In the genomic region with DNA sequence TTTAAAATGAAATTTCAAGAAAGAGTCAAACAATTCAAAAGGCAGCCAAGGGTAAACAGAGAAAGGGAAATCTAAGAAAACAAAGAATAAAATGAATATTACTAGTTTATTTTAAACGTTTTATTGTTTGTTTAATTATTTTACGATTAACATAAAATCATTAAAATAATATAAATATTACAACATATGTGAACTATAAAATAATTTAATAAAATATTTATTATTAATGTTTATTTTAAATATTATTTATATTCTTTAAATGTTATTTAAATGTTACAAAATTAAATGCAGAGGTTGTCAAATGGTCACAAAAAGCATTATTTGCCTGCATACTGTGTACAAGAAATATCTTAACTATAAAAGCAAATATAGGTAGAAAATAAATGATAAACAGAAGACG, we compare ENCODE assay signal across 21 cellular contexts.
DNase-seq lines count a peak whose midpoint lies in the region; ATAC-seq, FAIRE-seq and TF ChIP-seq lines count a peak whose summit lies in the region.
"Had no signal": no experiment of that assay in that cellular context is flagged by ENCODE, and none has a peak within 500 bp of the region (broad histone marks: within the 10 kb centered on the region; RNA-seq: fewer than 3 reads in every experiment).

No MANE protein-coding gene starts in this region.

- no peaks in the 10 kb centered on the region for H3K27me3 ChIP-seq in pancreas
- no peaks in the 10 kb centered on the region for H3K27me3 ChIP-seq in HAP-1 (ENCODE audit: low read depth)

- FAIRE-seq in G401.6 (lab: Jason Lieb, UNC): peak; percentile 95
- peak; percentile 80 for FAIRE-seq in TTC549 (lab: Jason Lieb, UNC)
- FAIRE-seq in endometrium (lab: Jason Lieb, UNC): peak; percentile 86
- FAIRE-seq in pancreas (lab: Jason Lieb, UNC): peak; percentile 92
- FAIRE-seq: GM12891, H1 had no signal

- no peak for TF ChIP-seq CTCF in pancreas (IDR thresholded peaks at IDR 0.05)

- peaks cover 6% of the 10 kb centered on the region for H3K9me3 Mint-ChIP-seq in activated CD4-positive, alpha-beta T cell treated with anti-CD3 and anti-CD28 coated beads for 36 hours (ENCODE audit: low read depth)

- CTCF ChIA-PET in activated CD4-positive, alpha-beta T cell treated with anti-CD3 and anti-CD28 coated beads for 36 hours (lab: Charles Lee): interaction anchor here (0.6 kb wide), 1 partner anchor 47 kb away, joined by 3 read pairs; no protein-coding TSS in a partner anchor

- no peaks in the 10 kb centered on the region for H3K4me1 Mint-ChIP-seq in activated CD4-positive, alpha-beta T cell treated with anti-CD3 and anti-CD28 coated beads for 36 hours
- H3K4me1 Mint-ChIP-seq: CD4-positive, CD25-positive, alpha-beta regulatory T cell had no signal

- no peak overlapping the region for H3K27ac ChIP-seq in pancreas
- H3K27ac ChIP-seq: C4-2B, GM23248 had no signal

- H3K4me1 ChIP-seq in pancreas (no peaks in the 10 kb centered on the region), HAP-1 (no peaks in the 10 kb centered on the region)
- H3K4me1 ChIP-seq: Caco-2 had no signal

- ATAC-seq in pancreas: no peak
- no peak for ATAC-seq in Right ventricle myocardium superior (ENCODE audit: poor library complexity)
- ATAC-seq in activated CD4-positive, alpha-beta T cell treated with anti-CD3 and anti-CD28 coated beads for 36 hours: no peak
- ATAC-seq: CD8-positive, alpha-beta T cell; HCT116 had no signal

- no peaks in the 10 kb centered on the region for H3K36me3 ChIP-seq in pancreas
- H3K36me3 ChIP-seq in HAP-1 (replicated peaks): no peaks in the 10 kb centered on the region

- H3K27ac Mint-ChIP-seq in activated CD4-positive, alpha-beta T cell treated with anti-CD3 and anti-CD28 coated beads for 36 hours: no peak overlapping the region
- H3K27ac Mint-ChIP-seq: CD4-positive, CD25-positive, alpha-beta regulatory T cell; CD8-positive, alpha-beta T cell had no signal

- 47 to 54% methylated on average over 3 of the region's 3 CpGs for WGBS in pancreas, 2 donors

- H3K9me3 ChIP-seq in pancreas (no peaks in the 10 kb centered on the region), HAP-1 (no peaks in the 10 kb centered on the region)
- H3K9me3 ChIP-seq: Caco-2 had no signal

- no peak for DNase-seq in pancreas
- no peak for DNase-seq in HAP-1 (ENCODE audit: low spot score in 2 of 2)
- DNase-seq in Right ventricle myocardium superior: no peak
- no peak for DNase-seq in C1 segment of cervical spinal cord (lab: John Stamatoyannopoulos, UW)
- DNase-seq in activated CD4-positive, alpha-beta T cell treated with anti-CD3 and anti-CD28 coated beads for 36 hours: no peak
- DNase-seq: 8988T; Caco-2; CD4-positive, CD25-positive, alpha-beta regulatory T cell; CD8-positive, alpha-beta T cell; DMS153; DND-41; GDM1; GM23248; H7 had no signal

- H3K4me3 Mint-ChIP-seq in activated CD4-positive, alpha-beta T cell treated with anti-CD3 and anti-CD28 coated beads for 36 hours: no peak overlapping the region
- H3K4me3 Mint-ChIP-seq: CD4-positive, CD25-positive, alpha-beta regulatory T cell; CD8-positive, alpha-beta T cell had no signal

- H3K36me3 Mint-ChIP-seq in activated CD4-positive, alpha-beta T cell treated with anti-CD3 and anti-CD28 coated beads for 36 hours (ENCODE audit: low read depth): no peaks in the 10 kb centered on the region
- H3K36me3 Mint-ChIP-seq: CD4-positive, CD25-positive, alpha-beta regulatory T cell; CD8-positive, alpha-beta T cell had no signal

- H3K4me3 ChIP-seq in pancreas (no peak overlapping the region), HAP-1 (no peak overlapping the region)
- H3K4me3 ChIP-seq: GM23248 had no signal

- POLR2A ChIA-PET in activated CD4-positive, alpha-beta T cell treated with anti-CD3 and anti-CD28 coated beads for 36 hours (lab: Charles Lee): no interaction called here

- in situ Hi-C loops in HAP-1 (cut with MboI; ENCODE audit: low sequenced_read_pairs): no loop called here

- intact Hi-C loops in pancreas (cut with DNase I): no loop called here
- intact Hi-C loops in Right ventricle myocardium superior (cut with DNase I): no loop called here
- intact Hi-C loops in activated CD4-positive, alpha-beta T cell treated with anti-CD3 and anti-CD28 coated beads for 36 hours (cut with DNase I, micrococcal nuclease): no loop called here

- H3K27me3 Mint-ChIP-seq in activated CD4-positive, alpha-beta T cell treated with anti-CD3 and anti-CD28 coated beads for 36 hours: no peaks in the 10 kb centered on the region
- H3K27me3 Mint-ChIP-seq: CD4-positive, CD25-positive, alpha-beta regulatory T cell had no signal
